In genomic region chr18:62324917-62325805, GRCh38 we compare ENCODE assay signal across 1 cellular context.
TF ChIP-seq lines count a peak whose summit lies in the region.

TSS of gene TNFRSF11A (plus strand) at chr18:62325310. CDS start at chr18:62325353, 43 bp downstream.

TF ChIP-seq in GM23338, 12 proteins besides CTCF, POLR2A, EP300 and RAD21 (continued from another document):
- TF ChIP-seq ZNF462 (CRISPR knock-in tag; IDR thresholded peaks at IDR 0.05), result no peak
- TF ChIP-seq CREB1 (CRISPR knock-in tag; IDR thresholded peaks at IDR 0.05; ENCODE audit: low read depth), result no peak
- no peak for TF ChIP-seq JUNB (IDR thresholded peaks at IDR 0.05; ENCODE audit: unreplicated experiment)
- TF ChIP-seq ZNF331 (CRISPR knock-in tag; IDR thresholded peaks at IDR 0.05; ENCODE audit: low read depth), result no peak
- no peak for TF ChIP-seq REST (IDR thresholded peaks at IDR 0.05; ENCODE audit: unreplicated experiment)
- no peak; the same call in 1 of the 2 replicates for TF ChIP-seq POLR2AphosphoS5 (IDR thresholded peaks at IDR 0.05; ENCODE audit: low read depth)
- no peak for TF ChIP-seq EZH2 (IDR thresholded peaks at IDR 0.05; ENCODE audit: low read depth, unreplicated experiment)
- TF ChIP-seq NANOG (IDR thresholded peaks at IDR 0.05; ENCODE audit: borderline replicate concordance), result no peak
- no peak for TF ChIP-seq ETS1 (IDR thresholded peaks at IDR 0.05)
